ENCODE assay signal across 9 cellular contexts in the genomic region with DNA sequence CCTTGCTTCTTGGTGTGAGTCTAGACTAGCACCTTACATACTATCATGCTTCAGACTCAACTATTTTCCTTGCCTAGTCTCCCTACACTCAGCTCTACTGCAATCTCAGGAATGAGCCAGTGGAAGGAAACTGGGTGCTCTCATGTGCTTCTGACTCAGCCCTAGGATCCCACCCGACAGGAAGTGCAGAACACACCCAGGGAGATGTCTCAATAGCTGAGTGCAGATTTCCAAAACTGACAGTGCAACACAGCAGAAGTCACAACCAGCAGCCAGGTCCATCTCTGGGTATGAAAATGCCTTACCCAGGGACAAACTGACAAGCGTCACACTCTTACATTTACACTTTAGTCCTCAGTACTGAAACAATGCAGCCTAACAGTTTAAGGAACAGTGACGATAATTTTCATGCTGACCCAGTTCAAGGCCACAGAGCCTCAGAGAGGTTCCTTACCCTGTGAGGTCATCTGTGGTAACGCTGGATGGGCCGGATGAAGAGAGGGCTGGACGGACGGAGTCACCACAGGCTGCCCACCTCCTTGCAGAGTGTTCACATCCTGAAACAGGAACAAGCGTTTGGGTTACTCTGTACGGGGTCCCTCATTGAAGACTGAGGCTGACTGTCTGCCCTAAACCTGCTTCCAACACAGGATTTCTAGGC. TPM values are rescaled to one million over a fixed set of nuclear protein-coding genes. Genes with fewer than 3 reads are reported as not detected.
DNase-seq lines count a peak whose midpoint lies in the region; ATAC-seq and TF ChIP-seq lines count a peak whose summit lies in the region.
"Had no signal": no experiment of that assay in that cellular context is flagged by ENCODE, and none has a peak within 500 bp of the region (broad histone marks: within the 10 kb centered on the region; RNA-seq: fewer than 3 reads in every experiment).

No MANE protein-coding gene starts in this region.

- H3K4me3 ChIP-seq in fibroblast of mammary gland (ENCODE audit: control insufficient read depth, low read depth, low read length), result peak overlapping the region; percentile 55

- TF ChIP-seq CTCF in fibroblast of mammary gland (conservative IDR thresholded peaks at IDR 0.05; ENCODE audit: control insufficient read depth, insufficient read depth, low read depth, low read length), result no peak

- no peak for ATAC-seq in HG03196 (IDR thresholded peaks at IDR 0.05; ENCODE audit: unreplicated experiment)
- ATAC-seq: T-cell had no signal

- DNase-seq in COLO829 (ENCODE audit: low spot score), result peak; percentile 89
- peak; percentile 99 for DNase-seq in RKO (ENCODE audit: low spot score)
- peak; percentile 95 for DNase-seq in fibroblast of mammary gland (ENCODE audit: low read depth)
- peak; percentile 2 for DNase-seq in occipital lobe (lab: John Stamatoyannopoulos, UW)
- DNase-seq in NCI-H1694 treated with DMSO at 0.1 percent for 48 hours (lab: John Stamatoyannopoulos, UW), result no peak
- DNase-seq in SHP77 (lab: John Stamatoyannopoulos, UW), result no peak
- no peak for DNase-seq in NCI-H2196 (lab: John Stamatoyannopoulos, UW; ENCODE audit: unreplicated experiment)

RNA-seq across cellular contexts. Expression of gene FKBP15, which starts 33.0 kb away (rescaled TPM):
- total RNA-seq in occipital lobe, result 22.3 TPM

RNA-seq across cellular contexts. Expression of gene SLC31A1, which starts 33.3 kb away (rescaled TPM):
- 7.6 TPM for total RNA-seq in occipital lobe

RNA-seq across cellular contexts. Expression of gene SLC31A2, which starts 37.3 kb away (rescaled TPM):
- 10.5 TPM for total RNA-seq in occipital lobe

Comparison
In these comparisons a context has a peak if more than half of its experiments do, and no peak if none do; other contexts are left out.
1. DNase-seq: peak in COLO829 (single experiment), RKO (single experiment), fibroblast of mammary gland (single experiment) and occipital lobe (single experiment); none in NCI-H1694 treated with DMSO at 0.1 percent for 48 hours (single experiment), SHP77 (0 of 2) and NCI-H2196 (single experiment).